Comparison of ENCODE assay signal across 24 cellular contexts in genomic region chr2:1976112-1976511, GRCh38.
"Had no signal": no experiment of that assay in that cellular context is flagged by ENCODE, and none has a peak within 500 bp of the region (broad histone marks: within the 10 kb centered on the region; RNA-seq: fewer than 3 reads in every experiment).

No MANE protein-coding gene starts in this region.

- H3K27me3 ChIP-seq: left lung, right lobe of liver, uterus had no signal

- DNase-seq: activated CD4-positive, alpha-beta memory T cell treated with anti-CD3 and anti-CD28 coated beads for 36 hours; activated CD4-positive, alpha-beta T cell treated with anti-CD3 and anti-CD28 coated beads, Interleukin-2, amount 10 ng/mL, durations not matched to agents 24 days and 14 days; activated CD4-positive, CD25-positive, alpha-beta regulatory T cell treated with anti-CD3 and anti-CD28 coated beads, Interleukin-2, amount 50 U/mL, for 72 hours; activated CD8-positive, alpha-beta memory T cell treated with anti-CD3 and anti-CD28 coated beads, Interleukin-2, amount 50 U/mL, for 4 hours; activated effector memory CD4-positive, alpha-beta T cell treated with anti-CD3 and anti-CD28 coated beads, Interleukin-2, amount 50 U/mL, for 16 hours; activated naive CD4-positive, alpha-beta T cell treated with anti-CD3 and anti-CD28 coated beads for 36 hours; activated naive CD8-positive, alpha-beta T cell treated with anti-CD3 and anti-CD28 coated beads, Interleukin-2, amount 10 ng/mL, durations not matched to agents 7 days and 5 days; activated T-cell treated with anti-CD3 and anti-CD28 coated beads, Interleukin-2, amount 50 U/mL, for 1 hour; cortex of kidney; effector memory CD8-positive, alpha-beta T cell; erythroblast; left lung; mucosa of descending colon; small intestine; stimulated activated CD4-positive, alpha-beta T cell treated with anti-CD3 and anti-CD28 coated beads, Interleukin-4, amount 100 ng/mL, for 24 hours; stimulated activated naive CD8-positive, alpha-beta T cell treated with anti-CD3 and anti-CD28 coated beads, Interleukin-15, amount 100 ng/mL, for 72 hours; T-helper 17 cell; T1000; uterus had no signal

- H3K4me3 ChIP-seq: breast epithelium, left lung, mucosa of descending colon, right lobe of liver, uterus had no signal

- FAIRE-seq: astrocyte, small intestine had no signal

- H3K9me3 ChIP-seq: breast epithelium, left lung, mucosa of descending colon, right lobe of liver, uterus had no signal

- H3K27ac ChIP-seq: breast epithelium, left lung, right lobe of liver, uterus had no signal

- ATAC-seq: effector memory CD8-positive, alpha-beta T cell; left lung; mucosa of descending colon; natural killer cell treated with Interleukin-12 subunit alpha and Interleukin-12 subunit beta and Interleukin-15 and Interleukin-18, amount 100 ng/mL, for 72 hours; right lobe of liver; stimulated activated effector memory CD8-positive, alpha-beta T cell treated with anti-CD3 and anti-CD28 coated beads, Interleukin-12 subunit alpha, Interleukin-12 subunit beta, amount 100 ng/mL, for 72 hours; stimulated activated naive CD8-positive, alpha-beta T cell treated with anti-CD3 and anti-CD28 coated beads, Interleukin-15, amount 100 ng/mL, for 72 hours; T-helper 17 cell had no signal

- H3K36me3 ChIP-seq: breast epithelium, left lung, right lobe of liver, uterus had no signal

- H3K4me1 ChIP-seq: breast epithelium, left lung, right lobe of liver, uterus had no signal
